In the genomic region with DNA sequence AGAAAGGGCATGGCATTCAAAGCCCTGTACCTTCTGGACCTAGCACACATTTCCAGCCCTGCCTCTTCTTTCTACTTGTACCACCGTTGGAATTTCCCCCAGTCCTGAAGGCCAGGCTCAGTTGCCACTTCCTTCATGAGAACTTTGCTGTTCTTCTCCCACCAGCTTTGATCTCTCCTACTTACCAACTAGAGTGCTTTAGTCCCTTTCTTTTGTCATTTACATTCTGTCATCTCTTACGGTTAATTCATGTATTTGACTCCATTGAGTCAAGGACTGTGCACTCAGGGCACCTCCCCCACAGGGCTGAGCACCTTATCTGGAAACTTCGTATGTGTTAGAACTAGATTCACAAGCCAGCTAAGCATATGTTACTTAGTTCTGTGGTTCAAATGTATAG, we compare ENCODE assay signal across 13 cellular contexts. TPM values are rescaled to one million over a fixed set of nuclear protein-coding genes. Genes with fewer than 3 reads are reported as not detected.
DNase-seq lines count a peak whose midpoint lies in the region; TF ChIP-seq lines count a peak whose summit lies in the region.
"Had no signal": no experiment of that assay in that cellular context is flagged by ENCODE, and none has a peak within 500 bp of the region (broad histone marks: within the 10 kb centered on the region; RNA-seq: fewer than 3 reads in every experiment).

No MANE protein-coding gene starts in this region.

- peak overlapping the region; percentile 65 for H3K4me3 Mint-ChIP-seq in activated CD4-positive, alpha-beta T cell treated with anti-CD3 and anti-CD28 coated beads, Interleukin-2, amount 10 ng/mL, durations not matched to agents 24 days and 14 days

- H3K27ac Mint-ChIP-seq in activated CD4-positive, alpha-beta T cell treated with anti-CD3 and anti-CD28 coated beads, Interleukin-2, amount 10 ng/mL, durations not matched to agents 24 days and 14 days = peak overlapping the region; percentile 96

- peaks cover 67% of the 10 kb centered on the region for H3K4me1 Mint-ChIP-seq in activated CD4-positive, alpha-beta T cell treated with anti-CD3 and anti-CD28 coated beads, Interleukin-2, amount 10 ng/mL, durations not matched to agents 24 days and 14 days

- in situ Hi-C loops in ACHN (cut with HindIII; ENCODE audit: low pct_ligation_motif_present, low pct_unique_long_range_greater_than_20kb, low sequenced_read_pairs) = no loop called here

- peaks cover 49% of the 10 kb centered on the region for H3K36me3 Mint-ChIP-seq in activated CD4-positive, alpha-beta T cell treated with anti-CD3 and anti-CD28 coated beads, Interleukin-2, amount 10 ng/mL, durations not matched to agents 24 days and 14 days (ENCODE audit: low read depth)

- intact Hi-C loops in activated CD4-positive, alpha-beta T cell treated with anti-CD3 and anti-CD28 coated beads, Interleukin-2, amount 10 ng/mL, durations not matched to agents 24 days and 14 days (cut with micrococcal nuclease) = loop anchor here (1.0 to 2.0 kb wide), 3 partner anchors 9 to 101 kb away; a partner anchor contains a TSS

- DNase-seq in GM12865 (ENCODE audit: low read depth) (peak; percentile 42), foreskin fibroblast (no peak), NCI-H2029 treated with DMSO at 0.1 percent for 48 hours (lab: John Stamatoyannopoulos, UW) (no peak), ACHN (no peak), inferior parietal cortex (ENCODE audit: extremely low spot score) (no peak)
- DNase-seq in activated CD4-positive, alpha-beta T cell treated with anti-CD3 and anti-CD28 coated beads, Interleukin-2, amount 10 ng/mL, durations not matched to agents 24 days and 14 days = peak; percentile 87
- peak; percentile 72 for DNase-seq in activated naive CD4-positive, alpha-beta T cell treated with anti-CD3 and anti-CD28 coated beads, Interleukin-2, amount 50 U/mL, for 16 hours
- peak; percentile 72 for DNase-seq in stimulated activated CD4-positive, alpha-beta T cell treated with anti-CD3 and anti-CD28 coated beads, Interleukin-4, amount 100 ng/mL, for 1 hour
- DNase-seq: gastrocnemius medialis, Kasumi-1, left cardiac atrium, NCI-H510A had no signal

- H3K4me3 ChIP-seq in GM12865 (ENCODE audit: low read depth, low read length) (no peak overlapping the region), foreskin fibroblast (ENCODE audit: low read depth in 1 of 2, low read length in 2 of 2) (no peak overlapping the region)
- H3K4me3 ChIP-seq: coronary artery, gastrocnemius medialis had no signal

- no peak for TF ChIP-seq CTCF in GM12865 (IDR thresholded peaks at IDR 0.05; ENCODE audit: insufficient read depth, low read depth, low read length, missing control alignments)
- TF ChIP-seq CTCF in foreskin fibroblast (IDR thresholded peaks at IDR 0.05; ENCODE audit: low read depth, low read length) = no peak

- no peaks in the 10 kb centered on the region for H3K27me3 Mint-ChIP-seq in activated CD4-positive, alpha-beta T cell treated with anti-CD3 and anti-CD28 coated beads, Interleukin-2, amount 10 ng/mL, durations not matched to agents 24 days and 14 days

- H3K9me3 Mint-ChIP-seq in activated CD4-positive, alpha-beta T cell treated with anti-CD3 and anti-CD28 coated beads, Interleukin-2, amount 10 ng/mL, durations not matched to agents 24 days and 14 days = no peaks in the 10 kb centered on the region

RNA-seq across cellular contexts. Expression of a gene that starts 26.3 kb away (rescaled TPM):
- 148 and 154 TPM in 2 replicates for total RNA-seq in activated CD4-positive, alpha-beta T cell treated with anti-CD3 and anti-CD28 coated beads, Interleukin-2, amount 10 ng/mL, durations not matched to agents 24 days and 14 days

Comparison
In these comparisons a context has a peak if more than half of its experiments do, and no peak if none do; other contexts are left out.
1. DNase-seq: peak in GM12865 (single experiment), activated CD4-positive, alpha-beta T cell treated with anti-CD3 and anti-CD28 coated beads, Interleukin-2, amount 10 ng/mL, durations not matched to agents 24 days and 14 days (single experiment), activated naive CD4-positive, alpha-beta T cell treated with anti-CD3 and anti-CD28 coated beads, Interleukin-2, amount 50 U/mL, for 16 hours (single experiment) and stimulated activated CD4-positive, alpha-beta T cell treated with anti-CD3 and anti-CD28 coated beads, Interleukin-4, amount 100 ng/mL, for 1 hour (single experiment); none in foreskin fibroblast (0 of 2), NCI-H2029 treated with DMSO at 0.1 percent for 48 hours (single experiment), ACHN (single experiment) and inferior parietal cortex (single experiment).